Comparison of ENCODE assay signal across 8 cellular contexts in genomic region chr17:29572691-29573557, GRCh38. TPM values are rescaled to one million over a fixed set of nuclear protein-coding genes. Genes with fewer than 3 reads are reported as not detected.
DNase-seq lines count a peak whose midpoint lies in the region; ATAC-seq lines count a peak whose summit lies in the region.

No MANE protein-coding gene starts in this region.

- peaks cover 28% of the 10 kb centered on the region for H3K36me3 ChIP-seq in HUES64 (ENCODE audit: insufficient read depth, low read length)
- H3K36me3 ChIP-seq in trophoblast cell (ENCODE audit: control insufficient read depth in 1 of 2, insufficient read depth in 2 of 2, low read length in 2 of 2) = peaks cover 55 to 57% of the 10 kb centered on the region in 2 experiments

- H3K14ac ChIP-seq in trophoblast cell (ENCODE audit: low read length) = no peak overlapping the region

- H3K79me1 ChIP-seq in trophoblast cell (ENCODE audit: low read length) = peaks cover 9% of the 10 kb centered on the region

- peaks cover 29% of the 10 kb centered on the region for H3K27me3 ChIP-seq in HUES64 (ENCODE audit: insufficient read depth, low read length)
- no peaks in the 10 kb centered on the region for H3K27me3 ChIP-seq in trophoblast cell (ENCODE audit: insufficient read depth, low read length)

- no peak overlapping the region for H4K91ac ChIP-seq in trophoblast cell (ENCODE audit: low read depth, low read length)

- WGBS in HUES64 = 19% methylated on average over 58 of the region's 62 CpGs
- WGBS in trophoblast cell (ENCODE audit: extremely low coverage, insufficient coverage, insufficient read length) = no CpG with 5 or more reads among the region's 62 CpGs

- H3K9ac ChIP-seq in HUES64 (ENCODE audit: low read depth, low read length) = peak overlapping the region; percentile 57; the same call in 1 of the 2 replicates
- H3K9ac ChIP-seq in trophoblast cell (ENCODE audit: low read length) = no peak overlapping the region

- H3K9me3 ChIP-seq in HUES64 (ENCODE audit: insufficient read depth, low read depth, low read length) = no peaks in the 10 kb centered on the region
- H3K9me3 ChIP-seq in trophoblast cell (ENCODE audit: insufficient read depth, low read depth, low read length) = peaks cover 2% of the 10 kb centered on the region

- no peak overlapping the region for H2AK5ac ChIP-seq in trophoblast cell (ENCODE audit: low read length)

- H4K8ac ChIP-seq in trophoblast cell (ENCODE audit: low read depth, low read length) = no peak overlapping the region

- no peak overlapping the region for H3K27ac ChIP-seq in HUES64 (ENCODE audit: low read depth, low read length)
- no peak overlapping the region for H3K27ac ChIP-seq in trophoblast cell (ENCODE audit: low read depth, low read length)

- H2AFZ ChIP-seq in trophoblast cell (ENCODE audit: insufficient read depth, low read length, poor library complexity) = no peak overlapping the region

- peaks cover 7% of the 10 kb centered on the region for H3K79me2 ChIP-seq in trophoblast cell (ENCODE audit: control insufficient read depth, insufficient read depth, low read length, poor library complexity)

- peaks cover 9% of the 10 kb centered on the region for H3K4me1 Mint-ChIP-seq in activated T-helper 17 cell treated with anti-CD3 and anti-CD28 coated beads, Interleukin-2, amount 50 U/mL, for 72 hours

- H3K23ac ChIP-seq in trophoblast cell (ENCODE audit: low read length) = no peak overlapping the region

- H3K27me3 Mint-ChIP-seq in activated T-helper 17 cell treated with anti-CD3 and anti-CD28 coated beads, Interleukin-2, amount 50 U/mL, for 72 hours = no peaks in the 10 kb centered on the region

- H3K4me3 ChIP-seq in HUES64 (ENCODE audit: low read length) (peak overlapping the region; percentile 36; the same call in 1 of the 2 replicates), trophoblast cell (ENCODE audit: low read depth, low read length) (peak overlapping the region; percentile 3)

- H3K4me1 ChIP-seq in HUES64 (ENCODE audit: insufficient read depth, low read length) (peaks cover 8% of the 10 kb centered on the region), trophoblast cell (ENCODE audit: control insufficient read depth in 1 of 2, insufficient read depth in 2 of 2, low read length in 2 of 2) (peaks cover 7 to 13% of the 10 kb centered on the region in 2 experiments)

- no peak overlapping the region for H2BK12ac ChIP-seq in trophoblast cell (ENCODE audit: low read length)

- no peak overlapping the region for H2BK120ac ChIP-seq in trophoblast cell (ENCODE audit: insufficient read depth, low read length, poor library complexity)

- no peak overlapping the region for H3K4me3 Mint-ChIP-seq in activated T-helper 17 cell treated with anti-CD3 and anti-CD28 coated beads, Interleukin-2, amount 50 U/mL, for 72 hours

- H3K4ac ChIP-seq in trophoblast cell (ENCODE audit: low read depth, low read length) = no peak overlapping the region

- H3K4me2 ChIP-seq in trophoblast cell (ENCODE audit: low read length) = peak overlapping the region; percentile 55

- H3K9me3 Mint-ChIP-seq in activated T-helper 17 cell treated with anti-CD3 and anti-CD28 coated beads, Interleukin-2, amount 50 U/mL, for 72 hours = no peaks in the 10 kb centered on the region

- no peak overlapping the region for H4K12ac ChIP-seq in trophoblast cell (ENCODE audit: low read depth, low read length)

- peak; percentile 84 for DNase-seq in AG20443 (ENCODE audit: low spot score)
- peak; percentile 50 for DNase-seq in globus pallidus (ENCODE audit: low spot score)
- DNase-seq in trophoblast cell = peak; percentile 54 to 83
- DNase-seq in NCI-H1694 treated with DMSO at 0.1 percent for 48 hours (lab: John Stamatoyannopoulos, UW) = no peak
- no peak for DNase-seq in NCI-H2196 treated with DMSO at 0.1 percent for 48 hours (lab: John Stamatoyannopoulos, UW; ENCODE audit: unreplicated experiment)
- no peak for DNase-seq in pons (ENCODE audit: low spot score)

- no peak overlapping the region for H3K18ac ChIP-seq in trophoblast cell (ENCODE audit: low read length)

- no peak overlapping the region for H2BK5ac ChIP-seq in trophoblast cell (ENCODE audit: low read depth, low read length, poor library complexity)

- peaks cover 33% of the 10 kb centered on the region for H3K36me3 Mint-ChIP-seq in activated T-helper 17 cell treated with anti-CD3 and anti-CD28 coated beads, Interleukin-2, amount 50 U/mL, for 72 hours (ENCODE audit: low read depth)

- ATAC-seq in activated T-helper 17 cell treated with anti-CD3 and anti-CD28 coated beads, Interleukin-2, amount 50 U/mL, for 72 hours (replicated peaks) = peak; percentile 13

- no peak overlapping the region for H3K27ac Mint-ChIP-seq in activated T-helper 17 cell treated with anti-CD3 and anti-CD28 coated beads, Interleukin-2, amount 50 U/mL, for 72 hours

RNA-seq across cellular contexts. Expression of gene TP53I13, which starts 4.4 kb away (rescaled TPM):
- 12.2 TPM for polyA plus RNA-seq in HUES64 (2013, experiment 1 of 2)
- 17.8 TPM for polyA plus RNA-seq in HUES64 (2013, experiment 2 of 2)
- total RNA-seq in activated T-helper 17 cell treated with anti-CD3 and anti-CD28 coated beads, Interleukin-2, amount 50 U/mL, for 72 hours = 10 to 100 TPM; 45.7 to 58.1 TPM
- 17.1 and 19.5 TPM in 2 replicates for polyA plus RNA-seq in trophoblast cell (2013)

RNA-seq across cellular contexts. Expression of gene ABHD15, which starts 6.1 kb away (rescaled TPM):
- 0.40 TPM for polyA plus RNA-seq in HUES64 (2013, experiment 1 of 2)
- polyA plus RNA-seq in HUES64 (2013, experiment 2 of 2) = 0.63 TPM
- 10 to 100 TPM; 10.1 to 15.1 TPM for total RNA-seq in activated T-helper 17 cell treated with anti-CD3 and anti-CD28 coated beads, Interleukin-2, amount 50 U/mL, for 72 hours
- 2.3 and 2.8 TPM in 2 replicates for polyA plus RNA-seq in trophoblast cell (2013)

RNA-seq across cellular contexts. Expression of gene GIT1, which starts 16.5 kb away (rescaled TPM):
- 32.9 TPM for polyA plus RNA-seq in HUES64 (2013, experiment 1 of 2)
- 36.4 TPM for polyA plus RNA-seq in HUES64 (2013, experiment 2 of 2)
- total RNA-seq in activated T-helper 17 cell treated with anti-CD3 and anti-CD28 coated beads, Interleukin-2, amount 50 U/mL, for 72 hours = 10 to 100 TPM; 52.4 to 65.7 TPM
- 33.6 and 35.0 TPM in 2 replicates for polyA plus RNA-seq in trophoblast cell (2013)

RNA-seq across cellular contexts. Expression of gene ANKRD13B, which starts 20.0 kb away (rescaled TPM):
- 12.1 TPM for polyA plus RNA-seq in HUES64 (2013, experiment 1 of 2)
- polyA plus RNA-seq in HUES64 (2013, experiment 2 of 2) = 12.9 TPM
- total RNA-seq in activated T-helper 17 cell treated with anti-CD3 and anti-CD28 coated beads, Interleukin-2, amount 50 U/mL, for 72 hours = 10 to 100 TPM; 10.4 to 27.7 TPM
- 1.6 and 1.9 TPM in 2 replicates for polyA plus RNA-seq in trophoblast cell (2013)

RNA-seq across cellular contexts. Expression of gene CORO6, which starts 49.8 kb away (rescaled TPM):
- 1.1 TPM for polyA plus RNA-seq in HUES64 (2013, experiment 1 of 2)
- 2.1 TPM for polyA plus RNA-seq in HUES64 (2013, experiment 2 of 2)
- total RNA-seq in activated T-helper 17 cell treated with anti-CD3 and anti-CD28 coated beads, Interleukin-2, amount 50 U/mL, for 72 hours = 10 to 100 TPM in 1 of 2 donors, 1 to 10 TPM in 1; 2.5 to 12.0 TPM
- 10.5 and 11.5 TPM in 2 replicates for polyA plus RNA-seq in trophoblast cell (2013)

Comparison
In these comparisons a context has a peak if more than half of its experiments do, and no peak if none do; other contexts are left out.
1. DNase-seq: peak in AG20443 (single experiment), globus pallidus (single experiment) and trophoblast cell (2 of 2); none in NCI-H1694 treated with DMSO at 0.1 percent for 48 hours (single experiment), NCI-H2196 treated with DMSO at 0.1 percent for 48 hours (single experiment) and pons (single experiment).